8 cellular contexts compared by ENCODE assay signal in the genomic region with DNA sequence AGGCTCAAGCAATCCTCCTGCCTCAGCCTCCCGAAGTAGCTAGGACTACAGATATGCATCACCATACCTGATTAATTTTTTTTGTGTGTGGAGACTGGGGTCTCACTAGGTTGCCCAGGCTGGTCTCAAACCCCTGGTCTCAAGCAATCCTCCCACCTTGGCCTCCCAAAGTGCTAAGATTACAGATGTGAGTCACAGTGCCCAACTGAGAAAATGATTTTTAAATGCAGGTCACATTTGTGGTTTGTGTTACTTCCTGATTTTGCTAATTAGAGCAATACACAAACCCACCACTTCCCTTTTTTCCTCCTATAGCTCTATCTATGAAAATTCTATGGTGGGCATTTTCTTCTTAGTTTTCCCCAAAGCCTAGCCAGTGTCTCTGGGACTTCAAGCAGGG. TPM values are rescaled to one million over a fixed set of nuclear protein-coding genes. Genes with fewer than 3 reads are reported as not detected.
DNase-seq lines count a peak whose midpoint lies in the region; ATAC-seq and TF ChIP-seq lines count a peak whose summit lies in the region.
"Had no signal": no experiment of that assay in that cellular context is flagged by ENCODE, and none has a peak within 500 bp of the region (broad histone marks: within the 10 kb centered on the region; RNA-seq: fewer than 3 reads in every experiment).

No MANE protein-coding gene starts in this region.

- TF ChIP-seq POLR2A in NB4 (IDR thresholded peaks at IDR 0.05; ENCODE audit: extremely low read depth, insufficient read length), result no peak

- TF ChIP-seq CTCF in NB4 (IDR thresholded peaks at IDR 0.05; ENCODE audit: low read depth, low read length), result no peak

- ATAC-seq in GM19025 (IDR thresholded peaks at IDR 0.05; ENCODE audit: low read depth, unreplicated experiment), result peak; percentile 50
- ATAC-seq in HG02840 (IDR thresholded peaks at IDR 0.05; ENCODE audit: low FRiP score, unreplicated experiment), result peak; percentile 63
- ATAC-seq in stimulated activated naive CD8-positive, alpha-beta T cell treated with anti-CD3 and anti-CD28 coated beads, Interleukin-15, Interleukin-2, amounts not matched to agents 100 U/mL and 50 U/mL, for 24 hours, result peak; percentile 44
- ATAC-seq in left lobe of liver, result no peak
- ATAC-seq: psoas muscle had no signal

- no peak overlapping the region for H3K4me3 ChIP-seq in NB4 (ENCODE audit: low read depth, low read length)
- H3K4me3 ChIP-seq: psoas muscle had no signal

- peak; percentile 92 for DNase-seq in NB4 (ENCODE audit: low read depth)
- DNase-seq in stimulated activated naive CD8-positive, alpha-beta T cell treated with anti-CD3 and anti-CD28 coated beads, Interleukin-15, Interleukin-2, amounts not matched to agents 100 U/mL and 50 U/mL, for 24 hours, result no peak
- no peak for DNase-seq in mesenteric fat pad (ENCODE audit: low spot score)
- DNase-seq in activated naive CD4-positive, alpha-beta T cell (lab: John Stamatoyannopoulos, UW), result no peak
- no peak for DNase-seq in left lobe of liver (ENCODE audit: low spot score)
- DNase-seq: psoas muscle had no signal

RNA-seq across cellular contexts. Expression of gene TMEM263, which starts 45.5 kb away (rescaled TPM):
- total RNA-seq in mesenteric fat pad, result 46.2 TPM
- total RNA-seq in left lobe of liver, result 23.2 TPM
